Comparison of ENCODE assay signal across 30 cellular contexts in genomic region chr17:73520369-73520761, GRCh38.
"Had no signal": no experiment of that assay in that cellular context is flagged by ENCODE, and none has a peak within 500 bp of the region (broad histone marks: within the 10 kb centered on the region; RNA-seq: fewer than 3 reads in every experiment).

No MANE protein-coding gene starts in this region.

- H3K36me3 ChIP-seq: brain microvascular endothelial cell, esophagus muscularis mucosa, gastrocnemius medialis had no signal

- H3K4me1 Mint-ChIP-seq: activated CD4-positive, alpha-beta T cell treated with anti-CD3 and anti-CD28 coated beads for 36 hours; activated CD4-positive, alpha-beta T cell treated with anti-CD3 and anti-CD28 coated beads, Interleukin-2, amount 10 ng/mL, durations not matched to agents 24 days and 14 days; activated CD8-positive, alpha-beta memory T cell treated with anti-CD3 and anti-CD28 coated beads, Interleukin-2, amount 10 ng/mL, durations not matched to agents 7 days and 5 days; central memory CD8-positive, alpha-beta T cell had no signal

- H3K4me1 ChIP-seq: esophagus muscularis mucosa, foreskin keratinocyte, gastrocnemius medialis had no signal

- ATAC-seq: activated CD4-positive, alpha-beta T cell treated with anti-CD3 and anti-CD28 coated beads for 36 hours; activated CD8-positive, alpha-beta memory T cell treated with anti-CD3 and anti-CD28 coated beads, Interleukin-2, amount 10 ng/mL, durations not matched to agents 7 days and 5 days; activated CD8-positive, alpha-beta T cell treated with anti-CD3 and anti-CD28 coated beads, Interleukin-2, amount 10 ng/mL, durations not matched to agents 7 days and 5 days; activated T-cell treated with anti-CD3 and anti-CD28 coated beads, Interleukin-2, amount 50 U/mL, for 72 hours; foreskin keratinocyte; gastrocnemius medialis had no signal

- H3K9me3 ChIP-seq: esophagus muscularis mucosa, gastrocnemius medialis had no signal

- H3K4me3 ChIP-seq: coronary artery, dorsolateral prefrontal cortex, esophagus muscularis mucosa, gastrocnemius medialis had no signal

- H3K27me3 Mint-ChIP-seq: activated CD4-positive, alpha-beta memory T cell treated with anti-CD3 and anti-CD28 coated beads for 36 hours; activated CD4-positive, alpha-beta T cell treated with anti-CD3 and anti-CD28 coated beads for 36 hours; activated CD4-positive, alpha-beta T cell treated with anti-CD3 and anti-CD28 coated beads, Interleukin-2, amount 10 ng/mL, durations not matched to agents 24 days and 14 days; activated CD8-positive, alpha-beta memory T cell treated with anti-CD3 and anti-CD28 coated beads, Interleukin-2, amount 10 ng/mL, durations not matched to agents 7 days and 5 days; activated naive CD8-positive, alpha-beta T cell; activated T-cell treated with anti-CD3 and anti-CD28 coated beads, Interleukin-2, amount 50 U/mL, for 24 hours; dendritic cell treated with granulocyte-macrophage colony-stimulating factor and Interleukin-4, amounts not matched to agents 40 ng/mL and 50 ng/mL, for 4 days had no signal

- H3K4me3 Mint-ChIP-seq: activated CD4-positive, alpha-beta memory T cell treated with anti-CD3 and anti-CD28 coated beads for 36 hours; activated CD4-positive, alpha-beta T cell treated with anti-CD3 and anti-CD28 coated beads for 36 hours; activated CD4-positive, alpha-beta T cell treated with anti-CD3 and anti-CD28 coated beads, Interleukin-2, amount 10 ng/mL, durations not matched to agents 24 days and 14 days; activated CD8-positive, alpha-beta memory T cell treated with anti-CD3 and anti-CD28 coated beads, Interleukin-2, amount 10 ng/mL, durations not matched to agents 7 days and 5 days; activated CD8-positive, alpha-beta T cell treated with anti-CD3 and anti-CD28 coated beads, Interleukin-2, amount 10 ng/mL, durations not matched to agents 7 days and 5 days; activated naive CD8-positive, alpha-beta T cell; activated T-cell treated with anti-CD3 and anti-CD28 coated beads, Interleukin-2, amount 50 U/mL, for 24 hours; activated T-cell treated with anti-CD3 and anti-CD28 coated beads, Interleukin-2, amount 50 U/mL, for 72 hours; central memory CD8-positive, alpha-beta T cell; dendritic cell treated with granulocyte-macrophage colony-stimulating factor and Interleukin-4, amounts not matched to agents 40 ng/mL and 50 ng/mL, for 4 days had no signal

- H3K9me3 Mint-ChIP-seq: activated CD4-positive, alpha-beta memory T cell treated with anti-CD3 and anti-CD28 coated beads for 36 hours; activated CD4-positive, alpha-beta T cell treated with anti-CD3 and anti-CD28 coated beads, Interleukin-2, amount 10 ng/mL, durations not matched to agents 24 days and 14 days; activated T-cell treated with anti-CD3 and anti-CD28 coated beads, Interleukin-2, amount 50 U/mL, for 24 hours; activated T-cell treated with anti-CD3 and anti-CD28 coated beads, Interleukin-2, amount 50 U/mL, for 72 hours; central memory CD8-positive, alpha-beta T cell; dendritic cell treated with granulocyte-macrophage colony-stimulating factor and Interleukin-4, amounts not matched to agents 40 ng/mL and 50 ng/mL, for 4 days had no signal

- H3K36me3 Mint-ChIP-seq: activated CD4-positive, alpha-beta memory T cell treated with anti-CD3 and anti-CD28 coated beads for 36 hours; activated CD8-positive, alpha-beta memory T cell treated with anti-CD3 and anti-CD28 coated beads, Interleukin-2, amount 10 ng/mL, durations not matched to agents 7 days and 5 days; activated naive CD8-positive, alpha-beta T cell had no signal

- FAIRE-seq: astrocyte, bronchial epithelial cell had no signal

- H3K27ac Mint-ChIP-seq: activated CD4-positive, alpha-beta memory T cell treated with anti-CD3 and anti-CD28 coated beads for 36 hours; activated CD4-positive, alpha-beta T cell treated with anti-CD3 and anti-CD28 coated beads for 36 hours; activated CD4-positive, alpha-beta T cell treated with anti-CD3 and anti-CD28 coated beads, Interleukin-2, amount 10 ng/mL, durations not matched to agents 24 days and 14 days; activated CD8-positive, alpha-beta memory T cell treated with anti-CD3 and anti-CD28 coated beads, Interleukin-2, amount 10 ng/mL, durations not matched to agents 7 days and 5 days; activated naive CD8-positive, alpha-beta T cell; activated T-cell treated with anti-CD3 and anti-CD28 coated beads, Interleukin-2, amount 50 U/mL, for 24 hours; activated T-cell treated with anti-CD3 and anti-CD28 coated beads, Interleukin-2, amount 50 U/mL, for 72 hours; dendritic cell treated with granulocyte-macrophage colony-stimulating factor and Interleukin-4, amounts not matched to agents 40 ng/mL and 50 ng/mL, for 4 days had no signal

- H3K27ac ChIP-seq: brain microvascular endothelial cell, coronary artery, dorsolateral prefrontal cortex, esophagus muscularis mucosa, foreskin keratinocyte, gastrocnemius medialis had no signal

- H3K27me3 ChIP-seq: brain microvascular endothelial cell, esophagus muscularis mucosa, foreskin keratinocyte, gastrocnemius medialis had no signal

- DNase-seq: activated CD4-positive, alpha-beta memory T cell treated with anti-CD3 and anti-CD28 coated beads for 36 hours; activated CD4-positive, alpha-beta T cell treated with anti-CD3 and anti-CD28 coated beads for 36 hours; activated CD4-positive, alpha-beta T cell treated with anti-CD3 and anti-CD28 coated beads, Interleukin-2, amount 10 ng/mL, durations not matched to agents 24 days and 14 days; activated CD4-positive, CD25-positive, alpha-beta regulatory T cell; activated CD4-positive, CD25-positive, alpha-beta regulatory T cell treated with anti-CD3 and anti-CD28 coated beads, Interleukin-2, amount 50 U/mL, for 72 hours; activated CD8-positive, alpha-beta memory T cell treated with anti-CD3 and anti-CD28 coated beads, Interleukin-2, amount 10 ng/mL, durations not matched to agents 7 days and 5 days; activated CD8-positive, alpha-beta memory T cell treated with anti-CD3 and anti-CD28 coated beads, Interleukin-2, amount 50 U/mL, for 4 hours; activated CD8-positive, alpha-beta T cell treated with anti-CD3 and anti-CD28 coated beads, Interleukin-2, amount 10 ng/mL, durations not matched to agents 7 days and 5 days; activated gamma-delta T cell; activated naive CD4-positive, alpha-beta T cell; activated naive CD4-positive, alpha-beta T cell treated with anti-CD3 and anti-CD28 coated beads, Interleukin-2, amount 50 U/mL, for 16 hours; activated T-cell treated with anti-CD3 and anti-CD28 coated beads, Interleukin-2, amount 50 U/mL, for 24 hours; activated T-cell treated with anti-CD3 and anti-CD28 coated beads, Interleukin-2, amount 50 U/mL, for 72 hours; amniotic stem cell; anterior cingulate cortex; brain microvascular endothelial cell; dorsolateral prefrontal cortex; effector memory CD4-positive, alpha-beta T cell; erythroblast; foreskin keratinocyte; gastrocnemius medialis; glutamatergic neuron; T-helper 2 cell had no signal
